ENCODE assay signal across 1 cellular context in genomic region chr19:934197-934840, GRCh38.
TF ChIP-seq lines count a peak whose summit lies in the region.

No MANE protein-coding gene starts in this region.

TF ChIP-seq in K562, 482 proteins besides CTCF, POLR2A, EP300 and RAD21:
- TF ChIP-seq MGA (IDR thresholded peaks at IDR 0.05) (no peak), MCM5 (IDR thresholded peaks at IDR 0.05; ENCODE audit: low read depth) (no peak), ZNF395 (CRISPR knock-in tag; IDR thresholded peaks at IDR 0.05) (no peak), ZSCAN32 (CRISPR knock-in tag; IDR thresholded peaks at IDR 0.05) (no peak), HMBOX1 (IDR thresholded peaks at IDR 0.05) (no peak), ZBTB8A (IDR thresholded peaks at IDR 0.05; ENCODE audit: partially characterized antibody) (no peak), SREBF2 (CRISPR knock-in tag; IDR thresholded peaks at IDR 0.05) (no peak), ELK1 (CRISPR knock-in tag; IDR thresholded peaks at IDR 0.05) (no peak), TCF15 (CRISPR knock-in tag; IDR thresholded peaks at IDR 0.05) (no peak), KLF1 (tag; IDR thresholded peaks at IDR 0.05) (no peak), RBM22 (IDR thresholded peaks at IDR 0.05; ENCODE audit: low read depth, low read length, poor library complexity, severe bottlenecking) (peak; percentile 57), POLR2AphosphoS5 (IDR thresholded peaks at IDR 0.05; ENCODE audit: control insufficient read depth, insufficient read depth, low read depth, low read length) (no peak), STAT5B (CRISPR knock-in tag; IDR thresholded peaks at IDR 0.05) (no peak), NCOA4 (IDR thresholded peaks at IDR 0.05; ENCODE audit: partially characterized antibody) (no peak), RBFOX2 (IDR thresholded peaks at IDR 0.05; ENCODE audit: low read depth, low read length) (peak; percentile 51), STAG1 (CRISPR knock-in tag; IDR thresholded peaks at IDR 0.05; ENCODE audit: borderline replicate concordance) (no peak)
